In genomic region chrX:134908235-134908834, GRCh38 we compare ENCODE assay signal across 8 cellular contexts. TPM values are rescaled to one million over a fixed set of nuclear protein-coding genes. Genes with fewer than 3 reads are reported as not detected.
A peak's percentile ranks its signal among the peaks of the same experiment; 100 is the strongest.
DNase-seq lines count a peak whose midpoint lies in the region; ATAC-seq and TF ChIP-seq lines count a peak whose summit lies in the region.

No MANE protein-coding gene starts in this region.

- ATAC-seq in GM21737 (IDR thresholded peaks at IDR 0.05; ENCODE audit: unreplicated experiment): peak; percentile 62
- no peak for ATAC-seq in HG03025 (IDR thresholded peaks at IDR 0.05; ENCODE audit: low FRiP score, unreplicated experiment)

- no peak for DNase-seq in AG09319 (ENCODE audit: extremely low read depth, low read depth)
- DNase-seq in SK-MEL-5 (ENCODE audit: low read depth, low spot score): peak; percentile 73
- peak; percentile 45 for DNase-seq in fibroblast of gingiva (ENCODE audit: low read depth)
- no peak for DNase-seq in midbrain (lab: John Stamatoyannopoulos, UW)
- DNase-seq in NCI-H1048 (lab: John Stamatoyannopoulos, UW): no peak
- DNase-seq in SHP77 (lab: John Stamatoyannopoulos, UW): no peak

- peak; percentile 3 for TF ChIP-seq CTCF in AG09319 (IDR thresholded peaks at IDR 0.05; ENCODE audit: low read depth, low read length)

- in situ Hi-C loops in SK-MEL-5 (cut with HindIII; ENCODE audit: low pct_unique_long_range_greater_than_20kb, low sequenced_read_pairs): no loop called here

RNA-seq across cellular contexts. Expression of gene MOSPD1, which starts 6.7 kb away (rescaled TPM):
- total RNA-seq in SK-MEL-5 (2014; rRNA removed; shearing (Covaris generic)): 58.9 and 66.4 TPM in 2 replicates
- polyA plus RNA-seq in SK-MEL-5 (2015; cell fraction: cytosol; rRNA removed): 16.8 and 24.6 TPM in 2 replicates
- polyA plus RNA-seq in SK-MEL-5 (2015; cell fraction: nucleus; rRNA removed): 15.2 and 21.8 TPM in 2 replicates

Comparison
In these comparisons a context has a peak if more than half of its experiments do, and no peak if none do; other contexts are left out.
1. DNase-seq: peak in SK-MEL-5 (single experiment) and fibroblast of gingiva (single experiment); none in AG09319 (single experiment), midbrain (single experiment), NCI-H1048 (single experiment) and SHP77 (0 of 2).